ENCODE assay signal across 18 cellular contexts in genomic region chr2:205056066-205056678, GRCh38.
A peak's percentile ranks its signal among the peaks of the same experiment; 100 is the strongest.
DNase-seq lines count a peak whose midpoint lies in the region; ATAC-seq and TF ChIP-seq lines count a peak whose summit lies in the region.
"Had no signal": no experiment of that assay in that cellular context is flagged by ENCODE, and none has a peak within 500 bp of the region (broad histone marks: within the 10 kb centered on the region; RNA-seq: fewer than 3 reads in every experiment).

No MANE protein-coding gene starts in this region.

- H3K9me3 ChIP-seq in CD4-positive, alpha-beta T cell (ENCODE audit: control insufficient read depth, low read length) = peaks cover 8% of the 10 kb centered on the region
- H3K9me3 ChIP-seq: suprapubic skin had no signal

- H3K27ac Mint-ChIP-seq in CD4-positive, alpha-beta T cell = no peak overlapping the region
- H3K27ac Mint-ChIP-seq: CD14-positive monocyte, nephron progenitor cell had no signal

- no peak for ATAC-seq in CD4-positive, alpha-beta T cell (ENCODE audit: poor library complexity)
- ATAC-seq in HG03045 (IDR thresholded peaks at IDR 0.05; ENCODE audit: unreplicated experiment) (no peak), HG02973 (IDR thresholded peaks at IDR 0.05; ENCODE audit: unreplicated experiment) (no peak)

- peaks cover 40% of the 10 kb centered on the region for H3K4me1 Mint-ChIP-seq in CD4-positive, alpha-beta T cell (ENCODE audit: low read depth)
- H3K4me1 Mint-ChIP-seq: CD14-positive monocyte had no signal

- H3K9me3 Mint-ChIP-seq in CD4-positive, alpha-beta T cell = peaks cover 10% of the 10 kb centered on the region

- H3K27ac ChIP-seq in CD4-positive, alpha-beta T cell (ENCODE audit: low read depth, low read length) = no peak overlapping the region
- H3K27ac ChIP-seq: suprapubic skin, VCaP had no signal

- CTCF ChIA-PET in AG04449 (lab: Yijun Ruan, JAX) = interaction anchor here (0.6 kb wide), 1 partner anchor 796 kb away, joined by 3 read pairs; no protein-coding TSS in a partner anchor
- CTCF ChIA-PET in CD4-positive, alpha-beta T cell (lab: Charles Lee) = no interaction called here

- no peak for DNase-seq in AG04449 (ENCODE audit: low read depth, low spot score)
- no peak for DNase-seq in CD4-positive, alpha-beta T cell
- DNase-seq in fibroblast of villous mesenchyme (ENCODE audit: low read depth) = peak; percentile 62
- DNase-seq in Ammon's horn (ENCODE audit: low spot score) = no peak
- DNase-seq in SKM-1 treated with dmso at 0.1 percent for 144 hours (lab: John Stamatoyannopoulos, UW; ENCODE audit: unreplicated experiment) = no peak
- DNase-seq: activated CD8-positive, alpha-beta memory T cell treated with anti-CD3 and anti-CD28 coated beads, Interleukin-2, amount 50 U/mL, for 4 hours; amygdala; glutamatergic neuron; NCI-H2029; NCI-H526 treated with DMSO at 0.1 percent for 48 hours; nephron progenitor cell; OCI-M1 had no signal

- H3K27me3 ChIP-seq in CD4-positive, alpha-beta T cell (ENCODE audit: control insufficient read depth, insufficient read depth, low read length) = no peaks in the 10 kb centered on the region
- H3K27me3 ChIP-seq: suprapubic skin had no signal

- POLR2A ChIA-PET in AG04449 (lab: Yijun Ruan, JAX) = no interaction called here
- POLR2A ChIA-PET in CD4-positive, alpha-beta T cell (lab: Charles Lee) = interaction anchor here (0.6 kb wide), 1 partner anchor 348 kb away, joined by 3 read pairs; no protein-coding TSS in a partner anchor

- TF ChIP-seq CTCF in AG04449 (IDR thresholded peaks at IDR 0.05; ENCODE audit: insufficient read depth, low read length, missing control alignments) (no peak), WI38 (IDR thresholded peaks at IDR 0.05; ENCODE audit: low read depth, low read length) (no peak), fibroblast of villous mesenchyme (IDR thresholded peaks at IDR 0.05; ENCODE audit: insufficient read depth, low read depth, low read length) (no peak)
- TF ChIP-seq CTCF in CD4-positive, alpha-beta T cell (IDR thresholded peaks at IDR 0.05) = no peak

- H3K4me3 Mint-ChIP-seq in CD4-positive, alpha-beta T cell = peak overlapping the region; percentile 75
- H3K4me3 Mint-ChIP-seq: CD14-positive monocyte, nephron progenitor cell had no signal

- H3K27me3 Mint-ChIP-seq in CD4-positive, alpha-beta T cell = no peaks in the 10 kb centered on the region

- no peaks in the 10 kb centered on the region for H3K36me3 Mint-ChIP-seq in CD4-positive, alpha-beta T cell (ENCODE audit: low read depth)
- H3K36me3 Mint-ChIP-seq: CD14-positive monocyte had no signal

- peak overlapping the region; percentile 34 for H3K4me3 ChIP-seq in AG04449 (ENCODE audit: low read depth, low read length)
- H3K4me3 ChIP-seq in WI38 (ENCODE audit: low read depth, low read length) = peak overlapping the region; percentile 49
- peak overlapping the region; percentile 43 for H3K4me3 ChIP-seq in fibroblast of villous mesenchyme (ENCODE audit: low read depth, low read length)
- H3K4me3 ChIP-seq: suprapubic skin had no signal

- intact Hi-C loops in CD4-positive, alpha-beta T cell (cut with DNase I, micrococcal nuclease) = no loop called here
